Comparison of ENCODE assay signal across 8 cellular contexts in the genomic region with DNA sequence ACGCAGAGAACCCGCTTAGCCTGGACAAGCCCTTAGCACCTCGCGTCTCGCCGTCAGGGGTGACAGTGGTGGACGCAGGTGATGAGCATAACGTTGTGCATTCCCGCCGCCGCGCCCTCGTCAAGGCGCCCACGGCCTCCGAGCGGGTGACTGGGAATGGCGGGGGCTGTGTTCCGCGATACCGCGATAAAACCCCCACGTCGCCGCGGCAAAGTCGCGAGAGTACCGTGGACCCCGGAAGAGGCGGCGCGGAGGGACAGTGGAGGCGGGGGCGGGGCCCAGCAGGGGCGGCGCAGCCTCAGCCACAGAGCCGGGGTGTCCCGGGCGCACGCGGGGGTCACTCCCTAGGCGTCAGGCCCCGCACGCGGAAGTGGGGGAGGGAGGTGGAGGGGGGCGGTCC. TPM values are rescaled to one million over a fixed set of nuclear protein-coding genes. Genes with fewer than 3 reads are reported as not detected.
DNase-seq lines count a peak whose midpoint lies in the region; ATAC-seq and TF ChIP-seq lines count a peak whose summit lies in the region.

No MANE protein-coding gene starts in this region.

- H3K9me3 Mint-ChIP-seq in activated CD4-positive, alpha-beta T cell treated with anti-CD3 and anti-CD28 coated beads, Interleukin-2, amount 10 ng/mL, durations not matched to agents 24 days and 14 days, result no peaks in the 10 kb centered on the region
- H3K9me3 Mint-ChIP-seq in natural killer cell treated with Interleukin-12 subunit alpha and Interleukin-12 subunit beta and Interleukin-15 and Interleukin-18, amount 100 ng/mL, for 72 hours, result no peaks in the 10 kb centered on the region

- peak overlapping the region; percentile 47 for H3K4me3 Mint-ChIP-seq in activated CD4-positive, alpha-beta T cell treated with anti-CD3 and anti-CD28 coated beads, Interleukin-2, amount 10 ng/mL, durations not matched to agents 24 days and 14 days
- peak overlapping the region; percentile 63 for H3K4me3 Mint-ChIP-seq in natural killer cell treated with Interleukin-12 subunit alpha and Interleukin-12 subunit beta and Interleukin-15 and Interleukin-18, amount 100 ng/mL, for 72 hours

- peak overlapping the region in 58 of 59 donors; percentile 20 to 73 (median 56) for H3K4me3 ChIP-seq in dorsolateral prefrontal cortex

- H3K27ac Mint-ChIP-seq in activated CD4-positive, alpha-beta T cell treated with anti-CD3 and anti-CD28 coated beads, Interleukin-2, amount 10 ng/mL, durations not matched to agents 24 days and 14 days, result no peak overlapping the region
- H3K27ac Mint-ChIP-seq in natural killer cell treated with Interleukin-12 subunit alpha and Interleukin-12 subunit beta and Interleukin-15 and Interleukin-18, amount 100 ng/mL, for 72 hours, result peak overlapping the region in 1 of 2 donors; percentile 45

- H3K27me3 Mint-ChIP-seq in activated CD4-positive, alpha-beta T cell treated with anti-CD3 and anti-CD28 coated beads, Interleukin-2, amount 10 ng/mL, durations not matched to agents 24 days and 14 days, result no peaks in the 10 kb centered on the region
- no peaks in the 10 kb centered on the region for H3K27me3 Mint-ChIP-seq in natural killer cell treated with Interleukin-12 subunit alpha and Interleukin-12 subunit beta and Interleukin-15 and Interleukin-18, amount 100 ng/mL, for 72 hours

- H3K36me3 Mint-ChIP-seq in activated CD4-positive, alpha-beta T cell treated with anti-CD3 and anti-CD28 coated beads, Interleukin-2, amount 10 ng/mL, durations not matched to agents 24 days and 14 days (ENCODE audit: low read depth), result no peaks in the 10 kb centered on the region
- no peaks in the 10 kb centered on the region for H3K36me3 Mint-ChIP-seq in natural killer cell treated with Interleukin-12 subunit alpha and Interleukin-12 subunit beta and Interleukin-15 and Interleukin-18, amount 100 ng/mL, for 72 hours

- intact Hi-C loops in activated CD4-positive, alpha-beta T cell treated with anti-CD3 and anti-CD28 coated beads, Interleukin-2, amount 10 ng/mL, durations not matched to agents 24 days and 14 days (cut with micrococcal nuclease), result no loop called here
- intact Hi-C loops in dorsolateral prefrontal cortex (cut with DNase I), result no loop called here

- no peaks in the 10 kb centered on the region for H3K27me3 ChIP-seq in dorsolateral prefrontal cortex

- DNase-seq in CD1c-positive myeloid dendritic cell (ENCODE audit: extremely low spot score) (peak; percentile 55), dorsolateral prefrontal cortex (peak in 5 of 10 donors; percentile 44 to 59 (median 52)), stromal cell of bone marrow (ENCODE audit: low read depth) (peak; percentile 41), NCI-H2107 treated with DMSO at 0.1 percent for 48 hours (lab: John Stamatoyannopoulos, UW; ENCODE audit: unreplicated experiment) (no peak), NOMO-1 treated with DMSO at 0.1 percent for 48 hours (lab: John Stamatoyannopoulos, UW; ENCODE audit: unreplicated experiment) (no peak)
- DNase-seq in activated CD4-positive, alpha-beta T cell treated with anti-CD3 and anti-CD28 coated beads, Interleukin-2, amount 10 ng/mL, durations not matched to agents 24 days and 14 days, result peak; percentile 85
- DNase-seq in natural killer cell treated with Interleukin-12 subunit alpha and Interleukin-12 subunit beta and Interleukin-15 and Interleukin-18, amount 100 ng/mL, for 72 hours (ENCODE audit: low spot score), result peak; percentile 84

- peak; percentile 89 to 94 for ATAC-seq in natural killer cell treated with Interleukin-12 subunit alpha and Interleukin-12 subunit beta and Interleukin-15 and Interleukin-18, amount 100 ng/mL, for 72 hours
- ATAC-seq in SK-N-SH treated with all-trans-retinoic acid at 6 μM for 48 hours, result no peak

- TF ChIP-seq CTCF in dorsolateral prefrontal cortex (IDR thresholded peaks at IDR 0.05 in 54 of 56, conservative IDR thresholded peaks at IDR 0.05 in 2 of 56; ENCODE audit: low read depth in 1 of 56, partially characterized antibody in 56 of 56), result no peak

- no peaks in the 10 kb centered on the region for H3K4me1 Mint-ChIP-seq in activated CD4-positive, alpha-beta T cell treated with anti-CD3 and anti-CD28 coated beads, Interleukin-2, amount 10 ng/mL, durations not matched to agents 24 days and 14 days
- peaks cover 0 to 18% of the 10 kb centered on the region in 2 donors for H3K4me1 Mint-ChIP-seq in natural killer cell treated with Interleukin-12 subunit alpha and Interleukin-12 subunit beta and Interleukin-15 and Interleukin-18, amount 100 ng/mL, for 72 hours (ENCODE audit: low read depth in 2 of 2)

- peak overlapping the region in 56 of 59 donors; percentile 48 to 97 (median 88) for H3K27ac ChIP-seq in dorsolateral prefrontal cortex

TF ChIP-seq in SK-N-SH treated with all-trans-retinoic acid at 6 μM for 48 hours, 23 proteins besides CTCF, POLR2A, EP300 and RAD21 (continues in another document):
- TF ChIP-seq ISL1 (CRISPR knock-in tag; IDR thresholded peaks at IDR 0.05) (no peak), OSR1 (CRISPR knock-in tag; IDR thresholded peaks at IDR 0.05) (no peak), ARNTL (CRISPR knock-in tag; IDR thresholded peaks at IDR 0.05; ENCODE audit: borderline replicate concordance, low read depth) (no peak), ZNF565 (CRISPR knock-in tag; conservative IDR thresholded peaks at IDR 0.05; ENCODE audit: low read depth) (no peak), ESRRG (CRISPR knock-in tag; IDR thresholded peaks at IDR 0.05) (no peak), SNAI2 (CRISPR knock-in tag; IDR thresholded peaks at IDR 0.05) (no peak), ZFP30 (CRISPR knock-in tag; IDR thresholded peaks at IDR 0.05) (no peak), POU6F1 (CRISPR knock-in tag; IDR thresholded peaks at IDR 0.05; ENCODE audit: borderline replicate concordance, low read depth) (no peak), CSDC2 (CRISPR knock-in tag; IDR thresholded peaks at IDR 0.05) (no peak), ZNF8 (CRISPR knock-in tag; IDR thresholded peaks at IDR 0.05) (no peak), ZC3H10 (CRISPR knock-in tag; IDR thresholded peaks at IDR 0.05) (no peak), GLIS3 (CRISPR knock-in tag; IDR thresholded peaks at IDR 0.05) (no peak), PPARA (CRISPR knock-in tag; IDR thresholded peaks at IDR 0.05; ENCODE audit: borderline replicate concordance) (no peak), ZNF70 (CRISPR knock-in tag; IDR thresholded peaks at IDR 0.05) (no peak), RARB (CRISPR knock-in tag; IDR thresholded peaks at IDR 0.05) (no peak), TCF4 (CRISPR knock-in tag; IDR thresholded peaks at IDR 0.05; ENCODE audit: borderline replicate concordance) (no peak)
- TF ChIP-seq, protein P1, sequence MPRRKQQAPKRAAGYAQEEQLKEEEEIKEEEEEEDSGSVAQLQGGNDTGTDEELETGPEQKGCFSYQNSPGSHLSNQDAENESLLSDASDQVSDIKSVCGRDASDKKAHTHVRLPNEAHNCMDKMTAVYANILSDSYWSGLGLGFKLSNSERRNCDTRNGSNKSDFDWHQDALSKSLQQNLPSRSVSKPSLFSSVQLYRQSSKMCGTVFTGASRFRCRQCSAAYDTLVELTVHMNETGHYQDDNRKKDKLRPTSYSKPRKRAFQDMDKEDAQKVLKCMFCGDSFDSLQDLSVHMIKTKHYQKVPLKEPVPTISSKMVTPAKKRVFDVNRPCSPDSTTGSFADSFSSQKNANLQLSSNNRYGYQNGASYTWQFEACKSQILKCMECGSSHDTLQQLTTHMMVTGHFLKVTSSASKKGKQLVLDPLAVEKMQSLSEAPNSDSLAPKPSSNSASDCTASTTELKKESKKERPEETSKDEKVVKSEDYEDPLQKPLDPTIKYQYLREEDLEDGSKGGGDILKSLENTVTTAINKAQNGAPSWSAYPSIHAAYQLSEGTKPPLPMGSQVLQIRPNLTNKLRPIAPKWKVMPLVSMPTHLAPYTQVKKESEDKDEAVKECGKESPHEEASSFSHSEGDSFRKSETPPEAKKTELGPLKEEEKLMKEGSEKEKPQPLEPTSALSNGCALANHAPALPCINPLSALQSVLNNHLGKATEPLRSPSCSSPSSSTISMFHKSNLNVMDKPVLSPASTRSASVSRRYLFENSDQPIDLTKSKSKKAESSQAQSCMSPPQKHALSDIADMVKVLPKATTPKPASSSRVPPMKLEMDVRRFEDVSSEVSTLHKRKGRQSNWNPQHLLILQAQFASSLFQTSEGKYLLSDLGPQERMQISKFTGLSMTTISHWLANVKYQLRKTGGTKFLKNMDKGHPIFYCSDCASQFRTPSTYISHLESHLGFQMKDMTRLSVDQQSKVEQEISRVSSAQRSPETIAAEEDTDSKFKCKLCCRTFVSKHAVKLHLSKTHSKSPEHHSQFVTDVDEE (CRISPR knock-in tag; IDR thresholded peaks at IDR 0.05), result no peak

RNA-seq across cellular contexts. Expression of gene ZFYVE28, which starts 53.8 kb away (rescaled TPM):
- 4.4 and 4.7 TPM in 2 replicates for total RNA-seq in activated CD4-positive, alpha-beta T cell treated with anti-CD3 and anti-CD28 coated beads, Interleukin-2, amount 10 ng/mL, durations not matched to agents 24 days and 14 days
- total RNA-seq in dorsolateral prefrontal cortex, result 10 to 100 TPM; 26.2 to 99.8 (median 65.5) TPM
- total RNA-seq in natural killer cell treated with Interleukin-12 subunit alpha and Interleukin-12 subunit beta and Interleukin-15 and Interleukin-18, amount 100 ng/mL, for 72 hours, result 10 to 100 TPM; 13.8 to 25.6 TPM

RNA-seq across cellular contexts. Expression of gene CFAP99, which starts 54.1 kb away (rescaled TPM):
- not detected in 2 replicates for total RNA-seq in activated CD4-positive, alpha-beta T cell treated with anti-CD3 and anti-CD28 coated beads, Interleukin-2, amount 10 ng/mL, durations not matched to agents 24 days and 14 days
- 1 to 10 TPM in 90 of 120 experiments, under 1 TPM in 30; 0.28 to 3.7 (median 1.4) TPM for total RNA-seq in dorsolateral prefrontal cortex
- not detected for total RNA-seq in natural killer cell treated with Interleukin-12 subunit alpha and Interleukin-12 subunit beta and Interleukin-15 and Interleukin-18, amount 100 ng/mL, for 72 hours

Comparison
In these comparisons a context has a peak if more than half of its experiments do, and no peak if none do; other contexts are left out.
1. DNase-seq: peak in CD1c-positive myeloid dendritic cell (single experiment), activated CD4-positive, alpha-beta T cell treated with anti-CD3 and anti-CD28 coated beads, Interleukin-2, amount 10 ng/mL, durations not matched to agents 24 days and 14 days (single experiment), natural killer cell treated with Interleukin-12 subunit alpha and Interleukin-12 subunit beta and Interleukin-15 and Interleukin-18, amount 100 ng/mL, for 72 hours (single experiment) and stromal cell of bone marrow (single experiment); none in NCI-H2107 treated with DMSO at 0.1 percent for 48 hours (single experiment) and NOMO-1 treated with DMSO at 0.1 percent for 48 hours (single experiment).